ENCODE assay signal across 1 cellular context in genomic region chr11:70763606-70764005, GRCh38.
TF ChIP-seq lines count a peak whose summit lies in the region.

No MANE protein-coding gene starts in this region.

TF ChIP-seq in IMR-90, 13 proteins besides CTCF, POLR2A, EP300 and RAD21 (continued from another document):
- TF ChIP-seq MAZ (IDR thresholded peaks at IDR 0.05; ENCODE audit: borderline replicate concordance, low read depth, low read length): no peak
TF ChIP-seq in IMR-90: peak in this region for 0.
